ENCODE assay signal across 12 cellular contexts in the genomic region with DNA sequence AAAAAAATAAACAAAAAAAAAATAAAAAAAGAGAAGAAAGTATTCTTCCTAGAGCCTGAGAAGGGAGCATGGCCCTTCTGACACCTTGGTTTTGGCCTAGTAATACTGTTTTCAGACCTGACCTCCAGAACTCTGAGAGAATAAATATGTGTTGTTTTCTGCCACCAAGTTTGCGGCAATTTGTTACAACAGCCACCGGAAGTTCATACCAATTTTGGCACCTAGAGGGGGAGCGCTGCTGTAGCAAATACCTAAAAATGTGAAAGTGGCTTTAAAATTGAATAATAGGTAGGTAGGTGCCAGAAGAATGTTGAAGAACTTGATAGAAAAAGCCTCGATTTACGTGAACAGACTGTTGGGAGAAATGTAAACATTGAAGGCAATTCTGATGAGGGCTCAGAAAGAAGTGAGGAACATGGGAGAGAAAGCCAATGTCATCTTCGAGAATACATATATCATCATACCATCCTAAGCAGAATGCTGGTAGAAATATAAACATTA. TPM values are rescaled to one million over a fixed set of nuclear protein-coding genes. Genes with fewer than 3 reads are reported as not detected.
"Had no signal": no experiment of that assay in that cellular context is flagged by ENCODE, and none has a peak within 500 bp of the region (broad histone marks: within the 10 kb centered on the region; RNA-seq: fewer than 3 reads in every experiment).

No MANE protein-coding gene starts in this region.

- H2AFZ ChIP-seq: GM23248, GM23338 had no signal

- H3K4me1 ChIP-seq: HAP-1 had no signal

- H3K4me3 ChIP-seq: GM23248, GM23338, HAP-1 had no signal

- H3K27ac Mint-ChIP-seq: GM23338, H9, HFFc6 had no signal

- H3K4me3 Mint-ChIP-seq: GM23338, H9, HFFc6 had no signal

- FAIRE-seq: H1, H54 had no signal

- H3K9me3 Mint-ChIP-seq: GM23338, HFFc6 had no signal

- H3K9ac ChIP-seq: GM23248 had no signal

- H3K4me1 Mint-ChIP-seq: GM23338, H9 had no signal

- DNase-seq: GM23248, GOT3, H7, H9, HCEC 1CT, HFFc6 had no signal

- ATAC-seq: GM23338, HCT116 had no signal

- H3K4me2 ChIP-seq: GM23338 had no signal

- H3K27ac ChIP-seq: GM23248 had no signal

- H3K36me3 ChIP-seq: HAP-1 had no signal

- H3K9me3 ChIP-seq: HAP-1 had no signal

RNA-seq across cellular contexts. Expression of gene SPACA5B, which starts 27.5 kb away (rescaled TPM):
- total RNA-seq: GM23248, GM23338, H1, H4, H7, H9, HFFc6 had no signal
- polyA plus RNA-seq: GM23248, GM23338, H1 had no signal
